Comparison of ENCODE assay signal across 1 cellular context in the genomic region with DNA sequence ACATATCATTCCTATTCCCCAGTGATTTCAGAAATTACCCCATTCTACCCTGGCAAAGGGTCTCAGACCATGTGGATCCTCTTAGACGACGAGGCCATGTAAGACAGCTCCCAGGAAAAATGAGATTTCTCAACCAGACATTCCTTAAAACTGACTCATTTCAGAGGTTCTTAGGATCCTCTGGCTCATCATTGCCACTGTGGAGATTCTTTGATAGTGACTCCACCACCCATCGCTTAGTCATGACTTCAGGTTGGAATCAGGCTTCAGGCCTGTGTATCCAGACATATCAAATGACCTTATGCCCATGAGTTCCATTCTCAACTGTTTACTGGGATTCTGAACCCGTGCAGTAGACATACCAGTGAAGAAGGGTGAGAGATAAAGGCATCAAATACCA.
TF ChIP-seq lines count a peak whose summit lies in the region.

No MANE protein-coding gene starts in this region.

TF ChIP-seq in IMR-90, 13 proteins besides CTCF, POLR2A, EP300 and RAD21 (continued from another document):
- peak; percentile 94 for TF ChIP-seq BHLHE40 (IDR thresholded peaks at IDR 0.05; ENCODE audit: low read depth, low read length)
- TF ChIP-seq CHD1 (IDR thresholded peaks at IDR 0.05; ENCODE audit: low read depth, low read length), result no peak
- TF ChIP-seq, protein P1, sequence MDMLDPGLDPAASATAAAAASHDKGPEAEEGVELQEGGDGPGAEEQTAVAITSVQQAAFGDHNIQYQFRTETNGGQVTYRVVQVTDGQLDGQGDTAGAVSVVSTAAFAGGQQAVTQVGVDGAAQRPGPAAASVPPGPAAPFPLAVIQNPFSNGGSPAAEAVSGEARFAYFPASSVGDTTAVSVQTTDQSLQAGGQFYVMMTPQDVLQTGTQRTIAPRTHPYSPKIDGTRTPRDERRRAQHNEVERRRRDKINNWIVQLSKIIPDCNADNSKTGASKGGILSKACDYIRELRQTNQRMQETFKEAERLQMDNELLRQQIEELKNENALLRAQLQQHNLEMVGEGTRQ (IDR thresholded peaks at IDR 0.05; ENCODE audit: low read depth, low read length), result no peak
- TF ChIP-seq, protein P2, sequence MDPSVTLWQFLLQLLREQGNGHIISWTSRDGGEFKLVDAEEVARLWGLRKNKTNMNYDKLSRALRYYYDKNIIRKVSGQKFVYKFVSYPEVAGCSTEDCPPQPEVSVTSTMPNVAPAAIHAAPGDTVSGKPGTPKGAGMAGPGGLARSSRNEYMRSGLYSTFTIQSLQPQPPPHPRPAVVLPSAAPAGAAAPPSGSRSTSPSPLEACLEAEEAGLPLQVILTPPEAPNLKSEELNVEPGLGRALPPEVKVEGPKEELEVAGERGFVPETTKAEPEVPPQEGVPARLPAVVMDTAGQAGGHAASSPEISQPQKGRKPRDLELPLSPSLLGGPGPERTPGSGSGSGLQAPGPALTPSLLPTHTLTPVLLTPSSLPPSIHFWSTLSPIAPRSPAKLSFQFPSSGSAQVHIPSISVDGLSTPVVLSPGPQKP (IDR thresholded peaks at IDR 0.05; ENCODE audit: borderline replicate concordance, low read depth, low read length), result no peak
- TF ChIP-seq CEBPB (IDR thresholded peaks at IDR 0.05; ENCODE audit: low read depth, low read length), result peak; percentile 95
- TF ChIP-seq NFE2L2 (IDR thresholded peaks at IDR 0.05; ENCODE audit: low read depth, low read length), result peak; percentile 58; the same call in 1 of the 2 replicates
